ENCODE assay signal across 8 cellular contexts in genomic region chr18:11908182-11909080, GRCh38. TPM values are rescaled to one million over a fixed set of nuclear protein-coding genes. Genes with fewer than 3 reads are reported as not detected.
DNase-seq lines count a peak whose midpoint lies in the region; ATAC-seq and TF ChIP-seq lines count a peak whose summit lies in the region.

A gene with protein sequence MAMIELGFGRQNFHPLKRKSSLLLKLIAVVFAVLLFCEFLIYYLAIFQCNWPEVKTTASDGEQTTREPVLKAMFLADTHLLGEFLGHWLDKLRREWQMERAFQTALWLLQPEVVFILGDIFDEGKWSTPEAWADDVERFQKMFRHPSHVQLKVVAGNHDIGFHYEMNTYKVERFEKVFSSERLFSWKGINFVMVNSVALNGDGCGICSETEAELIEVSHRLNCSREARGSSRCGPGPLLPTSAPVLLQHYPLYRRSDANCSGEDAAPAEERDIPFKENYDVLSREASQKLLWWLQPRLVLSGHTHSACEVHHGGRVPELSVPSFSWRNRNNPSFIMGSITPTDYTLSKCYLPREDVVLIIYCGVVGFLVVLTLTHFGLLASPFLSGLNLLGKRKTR (minus strand): TSS chr18:11908317. CDS start chr18:11897264, 11,053 bp downstream.

- intact Hi-C loops in left ventricle myocardium superior (cut with micrococcal nuclease) (no loop called here), uterus (cut with DNase I; ENCODE audit: low total_unique reads) (no loop called here)

- in situ Hi-C loops in GM13976 (cut with MboI; ENCODE audit: low sequenced_read_pairs, unreplicated experiment): no loop called here

- no peaks in the 10 kb centered on the region for H3K9me3 ChIP-seq in T-helper 17 cell (ENCODE audit: control insufficient read depth, low read length, poor library complexity, severe bottlenecking)
- no peaks in the 10 kb centered on the region for H3K9me3 ChIP-seq in uterus

- ATAC-seq in HG02763 (IDR thresholded peaks at IDR 0.05; ENCODE audit: unreplicated experiment): peak; percentile 79
- peak; percentile 91 for ATAC-seq in T-helper 17 cell
- ATAC-seq in left ventricle myocardium superior: peak; percentile 97

- no peaks in the 10 kb centered on the region for H3K27me3 ChIP-seq in uterus

- peak; percentile 84 to 85 for TF ChIP-seq POLR2A in uterus (IDR thresholded peaks at IDR 0.05)

- peak; percentile 95 for DNase-seq in GM13976 (ENCODE audit: low spot score)
- peak; percentile 79 for DNase-seq in NCI-H1436 (lab: John Stamatoyannopoulos, UW)
- DNase-seq in T-helper 17 cell: peak; percentile 73 to 79 (median 76)
- peak; percentile 5 to 91 (median 75) for DNase-seq in amygdala (lab: John Stamatoyannopoulos, UW)
- peak; percentile 96 for DNase-seq in left ventricle myocardium superior
- DNase-seq in putamen (ENCODE audit: low spot score): peak; percentile 89
- peak; percentile 81 to 85 for DNase-seq in uterus

- H3K27me3 Mint-ChIP-seq in T-helper 17 cell: no peaks in the 10 kb centered on the region

- peaks cover 3% of the 10 kb centered on the region for H3K36me3 Mint-ChIP-seq in T-helper 17 cell (ENCODE audit: low read depth)

- peak within 1 kb of the TSS; percentile 96 to 99 for H3K27ac ChIP-seq in uterus

- TF ChIP-seq CTCF in GM13976 (IDR thresholded peaks at IDR 0.05; ENCODE audit: borderline replicate concordance, control extremely low read depth, extremely low read depth, insufficient read depth, missing control alignments) (no peak), uterus (IDR thresholded peaks at IDR 0.05) (no peak)

- no peaks in the 10 kb centered on the region for H3K36me3 ChIP-seq in uterus

- H3K27ac Mint-ChIP-seq in T-helper 17 cell: peak within 1 kb of the TSS; percentile 92

- H3K4me3 Mint-ChIP-seq in T-helper 17 cell: peak within 1 kb of the TSS; percentile 93

- peak within 1 kb of the TSS; percentile 80 to 85 for H3K4me3 ChIP-seq in uterus

- H3K4me1 Mint-ChIP-seq in T-helper 17 cell: peaks cover 8% of the 10 kb centered on the region

- H3K4me1 ChIP-seq in uterus: peaks cover 0 to 5% of the 10 kb centered on the region in 2 donors

RNA-seq across cellular contexts. Expression of the gene that starts here (rescaled TPM):
- total RNA-seq in T-helper 17 cell: 10 to 100 TPM; 72.9 to 79.3 TPM
- 34.4 TPM for total RNA-seq in left ventricle myocardium superior
- total RNA-seq in uterus: 10 to 100 TPM; 13.6 to 40.9 (median 29.5) TPM

Comparison
In these comparisons a context has a peak if more than half of its experiments do, and no peak if none do; other contexts are left out.
1. Peak in every context shown above with its lines: DNase-seq, ATAC-seq, H3K4me3 ChIP-seq and H3K27ac ChIP-seq.